In genomic region chr7:108347616-108348015, GRCh38 we compare ENCODE assay signal across 1 cellular context.
A peak's percentile ranks its signal among the peaks of the same experiment; 100 is the strongest.
TF ChIP-seq lines count a peak whose summit lies in the region.

No MANE protein-coding gene starts in this region.

TF ChIP-seq in GM23338, 12 proteins besides CTCF, POLR2A, EP300 and RAD21 (continued from another document):
- TF ChIP-seq ZNF462 (CRISPR knock-in tag; IDR thresholded peaks at IDR 0.05): peak; percentile 38; the same call in 1 of the 2 replicates
- TF ChIP-seq ZNF331 (CRISPR knock-in tag; IDR thresholded peaks at IDR 0.05; ENCODE audit: low read depth): peak; percentile 73
- no peak for TF ChIP-seq NANOG (IDR thresholded peaks at IDR 0.05; ENCODE audit: borderline replicate concordance)
